In genomic region chr2:97321936-97322713, GRCh38 we compare ENCODE assay signal across 6 cellular contexts.
DNase-seq lines count a peak whose midpoint lies in the region; ATAC-seq, FAIRE-seq and TF ChIP-seq lines count a peak whose summit lies in the region.
"Not testable (repeated sequence)": the region's sequence is repeated elsewhere in the genome, so short reads cannot be mapped to it uniquely, and the experiment has no call there.

No MANE protein-coding gene starts in this region.

- TF ChIP-seq POLR2A in A549 (IDR thresholded peaks at IDR 0.05; ENCODE audit: low read length); HepG2 (IDR thresholded peaks at IDR 0.05; ENCODE audit: insufficient read depth in 1 of 2, low read depth in 2 of 2, low read length in 2 of 2): not testable (repeated sequence)

- not testable (repeated sequence) for H3K9me3 ChIP-seq in A549; PC-3 (ENCODE audit: low read length); Panc1 (ENCODE audit: control insufficient read depth, insufficient read depth, low read depth, low read length); HepG2 (ENCODE audit: low read length)

- no CpG with 5 or more reads among the region's 9 CpGs for WGBS in A549 (ENCODE audit: missing lambda C conversion rate)
- WGBS in HepG2 (ENCODE audit: low lambda C conversion rate): no CpG with 5 or more reads among the region's 9 CpGs

- H3F3A ChIP-seq in GM23338 (replicated peaks; ENCODE audit: low read depth); PC-3 (ENCODE audit: low read length, unreplicated experiment): not testable (repeated sequence)

- H3K9me2 ChIP-seq in GM23338 (ENCODE audit: insufficient read depth); PC-3 (replicated peaks; ENCODE audit: low read length): not testable (repeated sequence)

- not testable (repeated sequence) for TF ChIP-seq CTCF in A549 (IDR thresholded peaks at IDR 0.05); GM23338 (conservative IDR thresholded peaks at IDR 0.05; ENCODE audit: low read depth in 2 of 2); PC-3 (conservative IDR thresholded peaks at IDR 0.05; ENCODE audit: low read depth, low read length); Panc1 (IDR thresholded peaks at IDR 0.05); WTC11 (IDR thresholded peaks at IDR 0.05); HepG2 (CRISPR knock-in tag; IDR thresholded peaks at IDR 0.05)

- H3K4me3 ChIP-seq in A549; GM23338; PC-3 (ENCODE audit: low read length); Panc1 (ENCODE audit: low read depth in 2 of 2, low read length in 2 of 2); HepG2 (replicated peaks in 1 of 3; ENCODE audit: insufficient read depth in 1 of 3, low read depth in 2 of 3, low read length in 3 of 3): not testable (repeated sequence)

- H3K4me1 Mint-ChIP-seq in GM23338, WTC11: not testable (repeated sequence)

- H2AFZ ChIP-seq in GM23338; PC-3 (ENCODE audit: low read length); HepG2 (ENCODE audit: low read length): not testable (repeated sequence)

- not testable (repeated sequence) for H3K36me3 Mint-ChIP-seq in GM23338 (ENCODE audit: low read depth); WTC11

- H3K9ac ChIP-seq in PC-3 (ENCODE audit: low read length); HepG2 (ENCODE audit: insufficient read depth, low read depth, low read length): not testable (repeated sequence)

- H3K4me2 ChIP-seq in A549; GM23338; PC-3 (ENCODE audit: low read length); HepG2 (ENCODE audit: low read depth, low read length): not testable (repeated sequence)

- H3K27ac Mint-ChIP-seq in GM23338, WTC11: not testable (repeated sequence)

- ATAC-seq in A549 (peak; percentile 81 to 83), GM23338 (peak; percentile 78), PC-3 (peak; percentile 94), Panc1 (peak; percentile 30; the same call in 1 of the 2 replicates), WTC11 (peak; percentile 36; the same call in 1 of the 2 replicates), HepG2 (peak; percentile 50)

- TF ChIP-seq EP300 in A549 (IDR thresholded peaks at IDR 0.05); HepG2 (IDR thresholded peaks at IDR 0.05; ENCODE audit: low read depth in 2 of 2, low read length in 2 of 2); HepG2 (CRISPR knock-in tag; IDR thresholded peaks at IDR 0.05; ENCODE audit: borderline replicate concordance): not testable (repeated sequence)

- POLR2A ChIA-PET in A549 (lab: Yijun Ruan, JAX); PC-3 (lab: Charles Lee; ENCODE audit: unreplicated experiment); Panc1 (lab: Charles Lee); WTC11 (lab: Charles Lee); HepG2 (lab: Yijun Ruan, JAX): not testable (repeated sequence)

- H3K9me3 Mint-ChIP-seq in GM23338, WTC11: not testable (repeated sequence)

- FAIRE-seq in A549 (lab: Jason Lieb, UNC); HepG2 (lab: Jason Lieb, UNC): not testable (repeated sequence)

- not testable (repeated sequence) for H3K27me3 ChIP-seq in GM23338 (ENCODE audit: insufficient read depth); PC-3 (ENCODE audit: low read length); Panc1 (ENCODE audit: control insufficient read depth, insufficient read depth, low read length); HepG2 (ENCODE audit: control insufficient read depth in 1 of 2, insufficient read depth in 2 of 2, low read length in 2 of 2)

- not testable (repeated sequence) for H3K27ac ChIP-seq in A549; GM23338 (ENCODE audit: low read depth); PC-3 (ENCODE audit: low read length); Panc1 (ENCODE audit: low read length); HepG2 (ENCODE audit: extremely low read length, insufficient read depth, low read length)

- H3K4me3 Mint-ChIP-seq in GM23338, WTC11: not testable (repeated sequence)

- CTCF ChIA-PET in A549 (lab: Yijun Ruan, JAX); PC-3 (lab: Charles Lee); Panc1 (lab: Charles Lee); WTC11 (lab: Charles Lee); HepG2 (lab: Yijun Ruan, JAX; ENCODE audit: low intra/inter-chr PET ratio, low total read pairs): not testable (repeated sequence)

- intact Hi-C loops in PC-3 (cut with micrococcal nuclease); Panc1 (cut with micrococcal nuclease; ENCODE audit: unreplicated experiment); HepG2 (cut with micrococcal nuclease; ENCODE audit: unreplicated experiment): not testable (repeated sequence)

- not testable (repeated sequence) for DNase-seq in A549 (ENCODE audit: low read depth in 1 of 2, low spot score in 1 of 2); GM23338 (ENCODE audit: low spot score); PC-3; Panc1 (ENCODE audit: low read depth, low spot score); WTC11 (ENCODE audit: low spot score); HepG2 (ENCODE audit: low spot score)

- BruUV-seq in PC-3 (replicated peaks; lab: Mats Ljungman, UMichigan); Panc1 (replicated peaks; lab: Mats Ljungman, UMichigan); HepG2 (replicated peaks; lab: Mats Ljungman, UMichigan): not testable (repeated sequence)

- H3K36me3 ChIP-seq in GM23338 (ENCODE audit: insufficient read depth); PC-3 (ENCODE audit: low read depth, low read length); Panc1 (ENCODE audit: control insufficient read depth, insufficient read depth, low read length); HepG2 (replicated peaks in 1 of 2; ENCODE audit: control insufficient read depth in 1 of 2, insufficient read depth in 2 of 2, low read length in 2 of 2): not testable (repeated sequence)

- in situ Hi-C loops in Panc1 (cut with HindIII; ENCODE audit: low pct_unique_long_range_greater_than_20kb, low sequenced_read_pairs); HepG2 (cut with HindIII; ENCODE audit: extremely low pct_ligation_motif_present, low pct_unique_long_range_greater_than_20kb): not testable (repeated sequence)

- not testable (repeated sequence) for TF ChIP-seq RAD21 in A549 (conservative IDR thresholded peaks at IDR 0.05 in 1 of 2, IDR thresholded peaks at IDR 0.05 in 1 of 2); HepG2 (CRISPR knock-in tag; IDR thresholded peaks at IDR 0.05)

- H4K20me1 ChIP-seq in GM23338 (replicated peaks; ENCODE audit: insufficient read depth); PC-3 (ENCODE audit: low read length); HepG2 (ENCODE audit: insufficient read depth, low read length): not testable (repeated sequence)

- not testable (repeated sequence) for H3K27me3 Mint-ChIP-seq in GM23338 (ENCODE audit: insufficient read depth, low read depth, poor library complexity); WTC11 (ENCODE audit: low read depth)

- H3K79me2 ChIP-seq in GM23338 (replicated peaks; ENCODE audit: insufficient read depth); PC-3 (ENCODE audit: low read length); HepG2 (ENCODE audit: insufficient read depth, low read length): not testable (repeated sequence)

- H3K4me1 ChIP-seq in A549; GM23338 (ENCODE audit: insufficient read depth); PC-3 (ENCODE audit: insufficient read depth, low read length); Panc1 (ENCODE audit: control insufficient read depth, insufficient read depth, low read length); HepG2 (ENCODE audit: insufficient read depth, low read length): not testable (repeated sequence)

Comparison
In these comparisons a context has a peak if more than half of its experiments do, and no peak if none do; other contexts are left out.
1. ATAC-seq: peak in every context shown above with its lines; median percentile 94 in PC-3; 82 in A549; 78 in GM23338; 50 in HepG2; 36 in WTC11; 30 in Panc1.